8 cellular contexts compared by ENCODE assay signal in the genomic region with DNA sequence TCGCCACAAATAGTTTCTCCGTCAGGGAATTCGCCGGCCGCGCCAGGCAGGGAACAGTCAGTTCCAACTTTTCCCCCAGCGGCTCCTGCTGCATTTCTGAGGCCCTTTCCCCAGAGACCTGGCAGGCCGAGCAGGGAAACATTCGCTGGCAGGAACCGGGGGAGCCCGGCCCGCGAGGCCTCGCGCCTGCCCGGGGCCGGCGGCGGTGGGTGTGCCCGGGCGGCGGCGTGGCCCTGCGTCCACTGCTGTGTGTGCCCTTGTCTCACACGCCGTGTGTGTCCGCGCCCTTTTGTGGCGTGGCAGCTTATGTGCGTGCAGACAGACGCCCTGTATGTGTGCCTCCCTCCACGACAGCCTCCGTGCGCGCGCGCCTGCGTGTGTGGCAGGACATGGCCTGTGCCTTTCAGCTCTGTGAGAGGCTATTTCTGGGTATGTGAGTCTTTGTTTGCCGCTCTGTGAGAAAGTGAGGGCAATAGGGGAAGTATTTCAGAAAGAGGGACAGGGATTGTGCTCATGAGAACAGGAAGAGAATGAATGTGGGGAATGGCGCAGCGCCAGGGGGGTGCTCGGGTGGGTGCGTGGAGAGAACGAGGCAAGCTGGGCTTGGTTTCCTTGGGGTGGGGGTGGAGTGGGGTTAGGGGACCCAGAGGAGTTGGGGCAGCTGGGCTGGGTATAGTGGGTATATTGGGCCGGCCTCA. TPM values are rescaled to one million over a fixed set of nuclear protein-coding genes. Genes with fewer than 3 reads are reported as not detected.
A peak's percentile ranks its signal among the peaks of the same experiment; 100 is the strongest.
DNase-seq lines count a peak whose midpoint lies in the region; ATAC-seq and TF ChIP-seq lines count a peak whose summit lies in the region.

No MANE protein-coding gene starts in this region.

- no peaks in the 10 kb centered on the region for H3K36me3 ChIP-seq in MM.1S (replicated peaks; ENCODE audit: insufficient read depth, low read length)
- H3K36me3 ChIP-seq in gastroesophageal sphincter, result no peaks in the 10 kb centered on the region
- H3K36me3 ChIP-seq in neural progenitor cell, result no peaks in the 10 kb centered on the region

- peak; percentile 19 for ATAC-seq in gastroesophageal sphincter
- ATAC-seq in HG03139 (IDR thresholded peaks at IDR 0.05; ENCODE audit: unreplicated experiment), result no peak
- no peak for ATAC-seq in omental fat pad (ENCODE audit: low FRiP score)

- no peak for TF ChIP-seq CTCF in MM.1S (IDR thresholded peaks at IDR 0.05; ENCODE audit: low read length)
- no peak for TF ChIP-seq CTCF in gastroesophageal sphincter (IDR thresholded peaks at IDR 0.05)
- no peak for TF ChIP-seq CTCF in neural progenitor cell (IDR thresholded peaks at IDR 0.05)
- no peak for TF ChIP-seq CTCF in omental fat pad (IDR thresholded peaks at IDR 0.05)

- no peaks in the 10 kb centered on the region for H3F3A ChIP-seq in MM.1S (ENCODE audit: insufficient read depth, low read length)
- H3F3A ChIP-seq in neural progenitor cell (ENCODE audit: low read depth), result peaks cover 65% of the 10 kb centered on the region

- H3K27ac Mint-ChIP-seq in neural progenitor cell, result peak overlapping the region; percentile 67

- H3K27me3 ChIP-seq in MM.1S (replicated peaks; ENCODE audit: insufficient read depth, low read length) (peaks cover 89% of the 10 kb centered on the region), gastroesophageal sphincter (peaks cover 12% of the 10 kb centered on the region), neural progenitor cell (peaks cover 74% of the 10 kb centered on the region)

- H3K27me3 Mint-ChIP-seq in neural progenitor cell (ENCODE audit: insufficient read depth, low read depth), result peaks cover 19% of the 10 kb centered on the region

- H3K9me2 ChIP-seq in MM.1S (replicated peaks; ENCODE audit: insufficient read depth, low read length), result no peaks in the 10 kb centered on the region

- H3K4me2 ChIP-seq in MM.1S (ENCODE audit: low read depth, low read length) (peak overlapping the region; percentile 94), neural progenitor cell (peak overlapping the region; percentile 95)

- no peaks in the 10 kb centered on the region for H3K36me3 Mint-ChIP-seq in neural progenitor cell

- H3K4me1 ChIP-seq in MM.1S (ENCODE audit: low read length), result peaks cover 13% of the 10 kb centered on the region; the same call in 1 of the 2 replicates
- H3K4me1 ChIP-seq in gastroesophageal sphincter, result peaks cover 0 to 87% (median 60%) of the 10 kb centered on the region in 3 donors
- peaks cover 64% of the 10 kb centered on the region for H3K4me1 ChIP-seq in neural progenitor cell

- DNase-seq in D341Med (ENCODE audit: low spot score) (peak; percentile 65), MM.1S (no peak), neural progenitor cell (ENCODE audit: low spot score) (peak; percentile 54), omental fat pad (ENCODE audit: low spot score) (no peak), NCI-H1436 treated with DMSO at 0.1 percent for 48 hours (lab: John Stamatoyannopoulos, UW) (no peak)
- peak; percentile 54 for DNase-seq in activated naive CD4-positive, alpha-beta T cell treated with anti-CD3 and anti-CD28 coated beads, Interleukin-2, amount 50 U/mL, for 16 hours

- H4K20me1 ChIP-seq in MM.1S (ENCODE audit: insufficient read depth, low read length) (peaks cover 5% of the 10 kb centered on the region; the same call in 1 of the 2 replicates), neural progenitor cell (ENCODE audit: low read depth) (peaks cover 32% of the 10 kb centered on the region)

- peak overlapping the region; percentile 80 for H3K4me3 Mint-ChIP-seq in neural progenitor cell

- H2AFZ ChIP-seq in MM.1S (ENCODE audit: low read length) (0 out of 2 replicates have a peak overlapping the region, but pooled peaks have one; percentile 51), neural progenitor cell (replicated peaks) (peak overlapping the region; percentile 70)

- H3K9me3 Mint-ChIP-seq in neural progenitor cell, result no peaks in the 10 kb centered on the region

- H3K9me3 ChIP-seq in MM.1S (replicated peaks; ENCODE audit: insufficient read depth, low read length) (no peaks in the 10 kb centered on the region), gastroesophageal sphincter (no peaks in the 10 kb centered on the region), neural progenitor cell (ENCODE audit: low read depth) (no peaks in the 10 kb centered on the region)

- TF ChIP-seq POLR2A in gastroesophageal sphincter (IDR thresholded peaks at IDR 0.05), result peak; percentile 13 to 20

- peaks cover 73% of the 10 kb centered on the region for H3K4me1 Mint-ChIP-seq in neural progenitor cell

- H3K9ac ChIP-seq in MM.1S (ENCODE audit: low read length) (no peak overlapping the region), neural progenitor cell (no peak overlapping the region)

- H3K27ac ChIP-seq in MM.1S (ENCODE audit: low read length) (no peak overlapping the region), gastroesophageal sphincter (peak overlapping the region; percentile 55 to 96 (median 94)), neural progenitor cell (no peak overlapping the region)

- TF ChIP-seq EP300 in gastroesophageal sphincter (IDR thresholded peaks at IDR 0.05), result no peak

- 10 to 57% methylated on average over 1 to 7 of the region's 45 CpGs for WGBS in gastroesophageal sphincter (ENCODE audit: low coverage in 1 of 2), 2 donors

- peak overlapping the region; percentile 35; the same call in 1 of the 2 replicates for H3K4me3 ChIP-seq in MM.1S (ENCODE audit: low read length)
- peak overlapping the region; percentile 37 to 75 for H3K4me3 ChIP-seq in gastroesophageal sphincter
- peak overlapping the region; percentile 52 for H3K4me3 ChIP-seq in neural progenitor cell

- no peaks in the 10 kb centered on the region for H3K79me2 ChIP-seq in MM.1S (ENCODE audit: low read length)
- H3K79me2 ChIP-seq in neural progenitor cell (ENCODE audit: low read depth), result no peaks in the 10 kb centered on the region

RNA-seq across cellular contexts. Expression of gene SMARCD3, which starts 0.7 kb away (rescaled TPM):
- total RNA-seq in gastroesophageal sphincter (10 to 100 TPM; 23.6 to 45.1 (median 39.8) TPM), neural progenitor cell (ENCODE audit: low replicate concordance) (11.0 and 23.6 TPM in 2 replicates), omental fat pad (10 to 100 TPM; 19.7 to 57.5 (median 31.2) TPM)

RNA-seq across cellular contexts. Expression of gene CHPF2, which starts 16.9 kb away (rescaled TPM):
- total RNA-seq in gastroesophageal sphincter, result 10 to 100 TPM; 18.0 to 38.1 (median 25.7) TPM
- total RNA-seq in neural progenitor cell (ENCODE audit: low replicate concordance), result 8.8 and 18.3 TPM in 2 replicates
- total RNA-seq in omental fat pad, result 10 to 100 TPM; 22.3 to 44.9 (median 34.0) TPM

RNA-seq across cellular contexts. Expression of gene ABCF2, which starts 22.2 kb away (rescaled TPM):
- total RNA-seq in gastroesophageal sphincter (10 to 100 TPM; 30.5 to 43.1 (median 36.5) TPM), neural progenitor cell (ENCODE audit: low replicate concordance) (31.3 and 40.7 TPM in 2 replicates), omental fat pad (10 to 100 TPM; 28.5 to 93.4 (median 44.7) TPM)

RNA-seq across cellular contexts. Expression of gene H2BK1, which starts 38.9 kb away (rescaled TPM):
- total RNA-seq in gastroesophageal sphincter (not detected), neural progenitor cell (ENCODE audit: low replicate concordance) (not detected in 2 replicates), omental fat pad (not detected)

Comparison
In these comparisons a context has a peak if more than half of its experiments do, and no peak if none do; other contexts are left out.
1. DNase-seq: peak in D341Med (single experiment), activated naive CD4-positive, alpha-beta T cell treated with anti-CD3 and anti-CD28 coated beads, Interleukin-2, amount 50 U/mL, for 16 hours (single experiment) and neural progenitor cell (single experiment); none in MM.1S (single experiment), omental fat pad (single experiment) and NCI-H1436 treated with DMSO at 0.1 percent for 48 hours (single experiment).
2. H3K27ac ChIP-seq: peak in gastroesophageal sphincter (4 of 4); none in MM.1S (single experiment) and neural progenitor cell (single experiment).
3. Peak in every context shown above with its lines, with median percentiles within 50 percentile points of each other: H3K4me3 ChIP-seq.